Comparison of ENCODE assay signal across 14 cellular contexts in genomic region chr11:96204366-96204659, GRCh38.
A peak's percentile ranks its signal among the peaks of the same experiment; 100 is the strongest.
DNase-seq lines count a peak whose midpoint lies in the region; ATAC-seq and TF ChIP-seq lines count a peak whose summit lies in the region.
"Had no signal": no experiment of that assay in that cellular context is flagged by ENCODE, and none has a peak within 500 bp of the region (broad histone marks: within the 10 kb centered on the region; RNA-seq: fewer than 3 reads in every experiment).

No MANE protein-coding gene starts in this region.

- no peaks in the 10 kb centered on the region for H3K9me3 Mint-ChIP-seq in activated T-cell treated with anti-CD3 and anti-CD28 coated beads, Interleukin-2, amount 50 U/mL, for 4 hours
- H3K9me3 Mint-ChIP-seq in activated CD8-positive, alpha-beta T cell treated with anti-CD3 and anti-CD28 coated beads for 36 hours, result no peaks in the 10 kb centered on the region
- no peaks in the 10 kb centered on the region for H3K9me3 Mint-ChIP-seq in stimulated activated effector memory CD8-positive, alpha-beta T cell treated with anti-CD3 and anti-CD28 coated beads, Interleukin-12 subunit alpha, Interleukin-12 subunit beta, amount 100 ng/mL, for 72 hours

- CTCF ChIA-PET in activated CD8-positive, alpha-beta T cell treated with anti-CD3 and anti-CD28 coated beads for 36 hours (lab: Charles Lee), result interaction anchor here (1.0 to 2.1 kb wide), 3 partner anchors 15 to 139 kb away, joined by 3 to 7 read pairs (median 6); partner anchors contain the start of gene MAML2

- no peaks in the 10 kb centered on the region for H3K27me3 Mint-ChIP-seq in activated T-cell treated with anti-CD3 and anti-CD28 coated beads, Interleukin-2, amount 50 U/mL, for 4 hours (ENCODE audit: low read depth)
- no peaks in the 10 kb centered on the region for H3K27me3 Mint-ChIP-seq in activated CD8-positive, alpha-beta T cell treated with anti-CD3 and anti-CD28 coated beads for 36 hours

- H3K27ac Mint-ChIP-seq in activated CD8-positive, alpha-beta T cell treated with anti-CD3 and anti-CD28 coated beads for 36 hours, result peak overlapping the region; percentile 89
- H3K27ac Mint-ChIP-seq in stimulated activated effector memory CD8-positive, alpha-beta T cell treated with anti-CD3 and anti-CD28 coated beads, Interleukin-12 subunit alpha, Interleukin-12 subunit beta, amount 100 ng/mL, for 72 hours, result peak overlapping the region; percentile 92

- intact Hi-C loops in activated CD8-positive, alpha-beta T cell treated with anti-CD3 and anti-CD28 coated beads for 36 hours (cut with micrococcal nuclease), result loop anchor here (2.0 kb wide), 1 partner anchor 190 kb away; no protein-coding TSS in a partner anchor

- no peak for TF ChIP-seq CTCF in activated CD8-positive, alpha-beta T cell treated with anti-CD3 and anti-CD28 coated beads for 36 hours (IDR thresholded peaks at IDR 0.05)

- DNase-seq in activated T-cell treated with anti-CD3 and anti-CD28 coated beads, Interleukin-2, amount 50 U/mL, for 4 hours, result no peak
- DNase-seq in activated T-cell treated with anti-CD3 and anti-CD28 coated beads, Interleukin-2, amount 50 U/mL, for 48 hours, result no peak
- DNase-seq in activated CD8-positive, alpha-beta T cell treated with anti-CD3 and anti-CD28 coated beads for 36 hours, result no peak
- peak; percentile 53 for DNase-seq in fibroblast of gingiva (ENCODE audit: low read depth)
- no peak for DNase-seq in stimulated activated effector memory CD8-positive, alpha-beta T cell treated with anti-CD3 and anti-CD28 coated beads, Interleukin-12 subunit alpha, Interleukin-12 subunit beta, amount 100 ng/mL, for 72 hours (ENCODE audit: low spot score in 2 of 2)
- DNase-seq in hypothalamus (lab: John Stamatoyannopoulos, UW), result no peak
- DNase-seq: cerebellar nuclear complex, GF-D8, NCI-H146, SHP77 treated with DMSO at 0.1 percent for 48 hours, T1000 had no signal

- H3K36me3 Mint-ChIP-seq in activated T-cell treated with anti-CD3 and anti-CD28 coated beads, Interleukin-2, amount 50 U/mL, for 4 hours (ENCODE audit: insufficient read depth), result peaks cover 29% of the 10 kb centered on the region
- peaks cover 17% of the 10 kb centered on the region for H3K36me3 Mint-ChIP-seq in activated CD8-positive, alpha-beta T cell treated with anti-CD3 and anti-CD28 coated beads for 36 hours (ENCODE audit: low read depth)
- peaks cover 7% of the 10 kb centered on the region for H3K36me3 Mint-ChIP-seq in stimulated activated effector memory CD8-positive, alpha-beta T cell treated with anti-CD3 and anti-CD28 coated beads, Interleukin-12 subunit alpha, Interleukin-12 subunit beta, amount 100 ng/mL, for 72 hours

- H3K4me1 Mint-ChIP-seq in activated T-cell treated with anti-CD3 and anti-CD28 coated beads, Interleukin-2, amount 50 U/mL, for 4 hours (ENCODE audit: low read depth), result peaks cover 82% of the 10 kb centered on the region
- H3K4me1 Mint-ChIP-seq in activated CD8-positive, alpha-beta T cell treated with anti-CD3 and anti-CD28 coated beads for 36 hours (ENCODE audit: low read depth), result peaks cover 87% of the 10 kb centered on the region
- H3K4me1 Mint-ChIP-seq in stimulated activated effector memory CD8-positive, alpha-beta T cell treated with anti-CD3 and anti-CD28 coated beads, Interleukin-12 subunit alpha, Interleukin-12 subunit beta, amount 100 ng/mL, for 72 hours, result peaks cover 85% of the 10 kb centered on the region

- POLR2A ChIA-PET in activated CD8-positive, alpha-beta T cell treated with anti-CD3 and anti-CD28 coated beads for 36 hours (lab: Charles Lee), result no interaction called here

- no peak for ATAC-seq in activated T-cell treated with anti-CD3 and anti-CD28 coated beads, Interleukin-2, amount 50 U/mL, for 4 hours
- ATAC-seq in activated CD8-positive, alpha-beta T cell treated with anti-CD3 and anti-CD28 coated beads for 36 hours, result no peak
- no peak for ATAC-seq in stimulated activated effector memory CD8-positive, alpha-beta T cell treated with anti-CD3 and anti-CD28 coated beads, Interleukin-12 subunit alpha, Interleukin-12 subunit beta, amount 100 ng/mL, for 72 hours
- ATAC-seq in HG02759 (IDR thresholded peaks at IDR 0.05; ENCODE audit: unreplicated experiment) (no peak), HG03469 (IDR thresholded peaks at IDR 0.05; ENCODE audit: unreplicated experiment) (no peak)
- ATAC-seq: HCT116 had no signal

- H3K4me3 Mint-ChIP-seq in activated T-cell treated with anti-CD3 and anti-CD28 coated beads, Interleukin-2, amount 50 U/mL, for 4 hours, result peak overlapping the region; percentile 52
- H3K4me3 Mint-ChIP-seq in activated CD8-positive, alpha-beta T cell treated with anti-CD3 and anti-CD28 coated beads for 36 hours, result peak overlapping the region; percentile 63
- H3K4me3 Mint-ChIP-seq in stimulated activated effector memory CD8-positive, alpha-beta T cell treated with anti-CD3 and anti-CD28 coated beads, Interleukin-12 subunit alpha, Interleukin-12 subunit beta, amount 100 ng/mL, for 72 hours, result peak overlapping the region; percentile 36
